Comparison of ENCODE assay signal across 1 cellular context in the genomic region with DNA sequence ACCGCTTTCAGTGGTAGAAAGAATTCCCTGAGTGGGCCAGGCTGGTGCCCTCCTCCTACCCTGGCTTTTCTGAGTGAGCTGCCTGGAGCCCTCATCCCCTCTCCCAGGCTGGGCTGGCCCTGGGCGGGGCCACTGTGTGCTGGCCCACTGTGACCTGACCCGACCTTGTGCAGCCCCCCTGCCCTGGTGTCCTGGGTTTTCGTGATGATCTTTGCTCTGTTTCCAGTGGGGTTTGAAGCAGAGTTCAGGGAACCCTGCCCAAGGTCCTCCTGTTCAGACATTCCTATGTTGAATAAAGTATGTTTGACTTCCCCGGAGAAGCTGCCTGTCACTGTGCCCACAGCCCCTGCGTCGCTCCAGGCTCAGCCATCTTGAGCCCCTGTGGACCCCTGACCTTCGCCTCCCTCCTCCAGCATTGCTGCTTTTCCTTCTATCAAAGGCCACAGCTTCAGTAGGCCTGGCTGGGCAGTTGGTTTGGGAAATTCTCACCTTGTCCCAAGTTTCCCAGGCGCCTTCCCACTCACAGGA.
TF ChIP-seq lines count a peak whose summit lies in the region.

No MANE protein-coding gene starts in this region.

TF ChIP-seq in IMR-90, 13 proteins besides CTCF, POLR2A, EP300 and RAD21:
- TF ChIP-seq FOS (IDR thresholded peaks at IDR 0.05; ENCODE audit: low read depth, low read length), result no peak
- no peak for TF ChIP-seq CEBPB (IDR thresholded peaks at IDR 0.05; ENCODE audit: low read depth, low read length)
- TF ChIP-seq MXI1 (IDR thresholded peaks at IDR 0.05; ENCODE audit: borderline replicate concordance, low read depth, low read length), result no peak
- no peak for TF ChIP-seq NFE2L2 (IDR thresholded peaks at IDR 0.05; ENCODE audit: low read depth, low read length)
- TF ChIP-seq, protein P1, sequence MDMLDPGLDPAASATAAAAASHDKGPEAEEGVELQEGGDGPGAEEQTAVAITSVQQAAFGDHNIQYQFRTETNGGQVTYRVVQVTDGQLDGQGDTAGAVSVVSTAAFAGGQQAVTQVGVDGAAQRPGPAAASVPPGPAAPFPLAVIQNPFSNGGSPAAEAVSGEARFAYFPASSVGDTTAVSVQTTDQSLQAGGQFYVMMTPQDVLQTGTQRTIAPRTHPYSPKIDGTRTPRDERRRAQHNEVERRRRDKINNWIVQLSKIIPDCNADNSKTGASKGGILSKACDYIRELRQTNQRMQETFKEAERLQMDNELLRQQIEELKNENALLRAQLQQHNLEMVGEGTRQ (IDR thresholded peaks at IDR 0.05; ENCODE audit: low read depth, low read length), result no peak
- no peak for TF ChIP-seq SMC3 (IDR thresholded peaks at IDR 0.05; ENCODE audit: low read depth, low read length)
- TF ChIP-seq MAFK (IDR thresholded peaks at IDR 0.05; ENCODE audit: low read depth, low read length), result no peak
